In the genomic region with DNA sequence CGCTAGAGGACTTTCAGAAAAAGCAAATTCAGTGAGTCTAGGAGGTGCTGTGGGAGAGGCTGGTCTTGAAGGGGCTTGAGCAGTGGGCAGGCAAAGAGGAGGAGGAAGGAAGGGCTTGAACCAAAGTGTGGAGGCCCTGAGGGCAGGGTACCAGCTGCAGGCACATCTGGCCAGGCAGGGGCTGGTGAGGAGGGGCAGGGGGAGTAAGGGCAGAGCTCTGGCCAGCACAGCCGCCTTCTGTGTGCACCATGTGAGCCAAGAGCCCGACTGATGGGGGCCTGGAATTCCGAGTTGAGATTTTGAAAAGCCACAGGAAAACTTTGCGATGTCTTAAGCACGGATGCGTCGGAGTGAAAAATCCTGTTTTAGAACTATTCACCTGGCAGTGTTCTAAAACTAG, we compare ENCODE assay signal across 20 cellular contexts.
DNase-seq lines count a peak whose midpoint lies in the region; ATAC-seq and TF ChIP-seq lines count a peak whose summit lies in the region.
"Had no signal": no experiment of that assay in that cellular context is flagged by ENCODE, and none has a peak within 500 bp of the region (broad histone marks: within the 10 kb centered on the region; RNA-seq: fewer than 3 reads in every experiment).

No MANE protein-coding gene starts in this region.

- DNase-seq in AG04450 (ENCODE audit: low read depth, low spot score) (no peak), RWPE2 (ENCODE audit: low spot score) (no peak), esophagus squamous epithelium (lab: John Stamatoyannopoulos, UW) (no peak), neural progenitor cell (ENCODE audit: low spot score) (peak; percentile 26), NCI-H748 treated with DMSO at 0.1 percent for 48 hours (lab: John Stamatoyannopoulos, UW) (no peak)
- DNase-seq in activated CD4-positive, alpha-beta T cell treated with anti-CD3 and anti-CD28 coated beads, Interleukin-2, amount 50 U/mL, for 4 hours: no peak
- DNase-seq: activated CD4-positive, alpha-beta T cell treated with anti-CD3 and anti-CD28 coated beads for 4 hours; activated naive CD4-positive, alpha-beta T cell treated with anti-CD3 and anti-CD28 coated beads for 36 hours; activated T-cell treated with anti-CD3 and anti-CD28 coated beads, Interleukin-2, amount 50 U/mL, for 4 hours; DMS79 treated with DMSO at 0.1 percent for 48 hours; foreskin melanocyte; GOT3; hippocampal formation; NCI-H146; Peyer's patch; T-helper 2 cell; uterus had no signal

- peaks cover 22% of the 10 kb centered on the region for H3K36me3 Mint-ChIP-seq in neural progenitor cell

- H3K4me3 Mint-ChIP-seq in neural progenitor cell: no peak overlapping the region
- H3K4me3 Mint-ChIP-seq: activated naive CD4-positive, alpha-beta T cell treated with anti-CD3 and anti-CD28 coated beads for 36 hours; activated T-cell treated with anti-CD3 and anti-CD28 coated beads, Interleukin-2, amount 50 U/mL, for 4 hours had no signal

- no peaks in the 10 kb centered on the region for H3K9me3 Mint-ChIP-seq in neural progenitor cell
- H3K9me3 Mint-ChIP-seq: activated naive CD4-positive, alpha-beta T cell treated with anti-CD3 and anti-CD28 coated beads for 36 hours; activated T-cell treated with anti-CD3 and anti-CD28 coated beads, Interleukin-2, amount 50 U/mL, for 4 hours had no signal

- H3K27ac ChIP-seq in AG04450 (ENCODE audit: low read depth, low read length): peak overlapping the region; percentile 21
- peak overlapping the region; percentile 51 for H3K27ac ChIP-seq in RWPE2 (ENCODE audit: poor library complexity, severe bottlenecking)
- H3K27ac ChIP-seq in esophagus squamous epithelium: peak overlapping the region in 3 of 4 donors; percentile 15 to 77 (median 17)
- H3K27ac ChIP-seq in neural progenitor cell: peak overlapping the region; percentile 46
- H3K27ac ChIP-seq: BLaER1, Peyer's patch had no signal

- peaks cover 14% of the 10 kb centered on the region for H3K4me1 Mint-ChIP-seq in neural progenitor cell

- intact Hi-C loops in esophagus squamous epithelium (cut with DNase I): loop anchor here (5.0 kb wide), 1 partner anchor 116 kb away; no protein-coding TSS in a partner anchor

- POLR2A ChIA-PET in AG04450 (lab: Yijun Ruan, JAX): no interaction called here

- H3K4me1 ChIP-seq in RWPE2 (ENCODE audit: insufficient read depth, poor library complexity, severe bottlenecking) (peaks cover 12% of the 10 kb centered on the region), esophagus squamous epithelium (peaks cover 18 to 38% (median 21%) of the 10 kb centered on the region in 3 donors), neural progenitor cell (peaks cover 19% of the 10 kb centered on the region)
- H3K4me1 ChIP-seq: uterus had no signal

- H3K36me3 ChIP-seq in RWPE2 (ENCODE audit: low read depth): peaks cover 11% of the 10 kb centered on the region; the same call in 1 of the 2 replicates
- H3K36me3 ChIP-seq in esophagus squamous epithelium: peaks cover 0 to 82% (median 14%) of the 10 kb centered on the region in 3 donors
- H3K36me3 ChIP-seq in neural progenitor cell: no peaks in the 10 kb centered on the region
- H3K36me3 ChIP-seq: uterus had no signal

- H3K27me3 Mint-ChIP-seq in neural progenitor cell (ENCODE audit: insufficient read depth, low read depth): peaks cover 3% of the 10 kb centered on the region

- TF ChIP-seq CTCF in AG04450 (IDR thresholded peaks at IDR 0.05; ENCODE audit: low read depth, low read length) (no peak), RWPE2 (IDR thresholded peaks at IDR 0.05; ENCODE audit: poor library complexity, severe bottlenecking) (no peak), esophagus squamous epithelium (IDR thresholded peaks at IDR 0.05) (no peak), neural progenitor cell (IDR thresholded peaks at IDR 0.05) (no peak)

- no peaks in the 10 kb centered on the region for H3K79me2 ChIP-seq in neural progenitor cell (ENCODE audit: low read depth)

- no peak overlapping the region for H3K4me2 ChIP-seq in neural progenitor cell

- WGBS in esophagus squamous epithelium, 2 donors: 52 to 55% methylated on average over 8 of the region's 8 CpGs

- no peak for ATAC-seq in RWPE2 (ENCODE audit: low read depth)
- no peak for ATAC-seq in HG02885 (IDR thresholded peaks at IDR 0.05; ENCODE audit: poor library complexity, unreplicated experiment)
- no peak for ATAC-seq in HG03159 (IDR thresholded peaks at IDR 0.05; ENCODE audit: unreplicated experiment)
- ATAC-seq: activated T-cell treated with anti-CD3 and anti-CD28 coated beads, Interleukin-2, amount 50 U/mL, for 4 hours had no signal

- H3K9me3 ChIP-seq in AG04450 (ENCODE audit: control insufficient read depth, insufficient read depth, low read length) (no peaks in the 10 kb centered on the region), RWPE2 (ENCODE audit: severe bottlenecking) (no peaks in the 10 kb centered on the region), esophagus squamous epithelium (no peaks in the 10 kb centered on the region), neural progenitor cell (ENCODE audit: low read depth) (no peaks in the 10 kb centered on the region)
- H3K9me3 ChIP-seq: BLaER1, Peyer's patch, uterus had no signal

- peaks cover 6% of the 10 kb centered on the region for H3F3A ChIP-seq in neural progenitor cell (ENCODE audit: low read depth)

- no peak overlapping the region for H3K9ac ChIP-seq in neural progenitor cell
- H3K9ac ChIP-seq: BLaER1 had no signal

- no peaks in the 10 kb centered on the region for H3K27me3 ChIP-seq in AG04450 (ENCODE audit: control insufficient read depth, insufficient read depth, low read length)
- no peaks in the 10 kb centered on the region for H3K27me3 ChIP-seq in RWPE2 (ENCODE audit: insufficient read depth, poor library complexity, severe bottlenecking)
- H3K27me3 ChIP-seq in esophagus squamous epithelium: no peaks in the 10 kb centered on the region
- no peaks in the 10 kb centered on the region for H3K27me3 ChIP-seq in neural progenitor cell
- H3K27me3 ChIP-seq: BLaER1, Peyer's patch, uterus had no signal

- TF ChIP-seq POLR2A in esophagus squamous epithelium (IDR thresholded peaks at IDR 0.05): no peak

- CTCF ChIA-PET in AG04450 (lab: Charles Lee): interaction anchor here (0.6 to 2.6 kb wide), 6 partner anchors 22 to 126 kb away, joined by 3 to 17 read pairs (median 6); no protein-coding TSS in a partner anchor

- H3K27ac Mint-ChIP-seq in neural progenitor cell: no peak overlapping the region
- H3K27ac Mint-ChIP-seq: activated naive CD4-positive, alpha-beta T cell treated with anti-CD3 and anti-CD28 coated beads for 36 hours had no signal

- H2AFZ ChIP-seq in neural progenitor cell (replicated peaks): no peak overlapping the region

- H3K4me3 ChIP-seq in AG04450 (ENCODE audit: low read depth, low read length) (no peak overlapping the region), RWPE2 (ENCODE audit: severe bottlenecking) (no peak overlapping the region), esophagus squamous epithelium (no peak overlapping the region), neural progenitor cell (no peak overlapping the region)
- H3K4me3 ChIP-seq: BLaER1, Peyer's patch, uterus had no signal

- H4K20me1 ChIP-seq in neural progenitor cell (ENCODE audit: low read depth): no peaks in the 10 kb centered on the region
- H4K20me1 ChIP-seq: BLaER1 had no signal
